22 cellular contexts compared by ENCODE assay signal in the genomic region with DNA sequence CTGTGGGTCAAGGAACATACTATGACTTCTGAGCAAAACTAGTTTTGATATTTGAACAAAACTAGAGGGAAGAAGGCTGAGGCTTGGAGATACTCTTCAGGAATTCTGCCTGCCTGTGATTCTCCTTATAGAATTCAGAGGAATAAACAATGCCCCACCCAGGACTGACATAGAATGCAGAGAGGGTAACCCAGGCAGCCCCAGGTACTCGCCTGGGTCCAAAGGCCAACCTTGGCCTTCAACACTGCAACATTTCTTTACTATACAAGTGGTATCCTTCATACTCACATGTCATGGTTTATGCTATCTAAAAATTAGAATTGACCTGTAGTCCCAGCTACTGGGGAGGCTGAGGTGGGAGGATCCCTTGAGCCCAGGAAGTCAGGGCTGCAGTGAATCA.
DNase-seq lines count a peak whose midpoint lies in the region; FAIRE-seq and TF ChIP-seq lines count a peak whose summit lies in the region.
"Had no signal": no experiment of that assay in that cellular context is flagged by ENCODE, and none has a peak within 500 bp of the region (broad histone marks: within the 10 kb centered on the region; RNA-seq: fewer than 3 reads in every experiment).

No MANE protein-coding gene starts in this region.

- H3K9ac ChIP-seq in colonic mucosa (ENCODE audit: low read depth in 2 of 2, low read length in 2 of 2) (no peak overlapping the region), mesenchymal stem cell (ENCODE audit: low read length) (no peak overlapping the region)
- H3K9ac ChIP-seq: BLaER1 treated with 17β-estradiol and CSF1 and Interleukin-3, amounts not matched to agents 10 nM and 100 nM had no signal

- no peak overlapping the region for H3K23ac ChIP-seq in mesenchymal stem cell (ENCODE audit: low read length in 2 of 2)

- TF ChIP-seq CTCF in colonic mucosa (IDR thresholded peaks at IDR 0.05) (no peak), adrenal gland (IDR thresholded peaks at IDR 0.05) (no peak)

- no peak for DNase-seq in GM19239 (ENCODE audit: insufficient read length, low spot score)
- peak; percentile 22 for DNase-seq in colonic mucosa
- no peak for DNase-seq in mesenchymal stem cell
- DNase-seq in adrenal gland = no peak
- no peak for DNase-seq in activated CD8-positive, alpha-beta memory T cell treated with anti-CD3 and anti-CD28 coated beads, Interleukin-2, amount 50 U/mL, for 48 hours
- no peak for DNase-seq in superior temporal gyrus (ENCODE audit: extremely low spot score)
- DNase-seq: 8988T; ACHN; AML-193; BE2C; CD4-positive, alpha-beta T cell; CD8-positive, alpha-beta memory T cell; DMS 273 treated with DMSO at 0.1 percent for 48 hours; DMS79; EL; GDM1; GOT3; H7; HCEC 1CT had no signal

- no peaks in the 10 kb centered on the region for H3K9me3 ChIP-seq in colonic mucosa
- H3K9me3 ChIP-seq in mesenchymal stem cell (ENCODE audit: control insufficient read depth, low read length) = no peaks in the 10 kb centered on the region
- H3K9me3 ChIP-seq in adrenal gland (replicated peaks in 1 of 3) = no peaks in the 10 kb centered on the region
- H3K9me3 ChIP-seq: BE2C had no signal

- H3K36me3 ChIP-seq in colonic mucosa = no peaks in the 10 kb centered on the region
- H3K36me3 ChIP-seq in mesenchymal stem cell (ENCODE audit: control insufficient read depth in 1 of 2, insufficient read depth in 2 of 2, low read depth in 1 of 2, low read length in 2 of 2) = no peaks in the 10 kb centered on the region
- H3K36me3 ChIP-seq in adrenal gland (replicated peaks in 1 of 2) = no peaks in the 10 kb centered on the region
- H3K36me3 ChIP-seq: BE2C; BLaER1 treated with 17β-estradiol and CSF1 and Interleukin-3, amounts not matched to agents 10 nM and 100 nM had no signal

- no peak overlapping the region for H3K4me2 ChIP-seq in mesenchymal stem cell (ENCODE audit: low read length, poor library complexity, severe bottlenecking)
- H3K4me2 ChIP-seq: A549; BLaER1 treated with 17β-estradiol and CSF1 and Interleukin-3, amounts not matched to agents 10 nM and 100 nM had no signal

- H3K18ac ChIP-seq in mesenchymal stem cell (ENCODE audit: low read depth in 1 of 2, low read length in 2 of 2) = no peak overlapping the region

- H3K27me3 ChIP-seq in colonic mucosa (no peaks in the 10 kb centered on the region), mesenchymal stem cell (ENCODE audit: control insufficient read depth in 1 of 2, insufficient read depth in 1 of 2, low read length in 2 of 2) (no peaks in the 10 kb centered on the region), adrenal gland (no peaks in the 10 kb centered on the region)
- H3K27me3 ChIP-seq: BE2C; BLaER1 treated with 17β-estradiol and CSF1 and Interleukin-3, amounts not matched to agents 10 nM and 100 nM had no signal

- no peak overlapping the region for H4K91ac ChIP-seq in mesenchymal stem cell (ENCODE audit: low read length)

- no peak overlapping the region for H4K8ac ChIP-seq in mesenchymal stem cell (ENCODE audit: low read length)

- no peak overlapping the region for H2AK5ac ChIP-seq in mesenchymal stem cell (ENCODE audit: low read length, severe bottlenecking)

- no peaks in the 10 kb centered on the region for H3K79me1 ChIP-seq in mesenchymal stem cell (replicated peaks; ENCODE audit: low read length, poor library complexity, severe bottlenecking)

- peak overlapping the region; percentile 18 for H2BK15ac ChIP-seq in mesenchymal stem cell (ENCODE audit: low read depth, poor library complexity, severe bottlenecking)

- H2BK5ac ChIP-seq in mesenchymal stem cell (ENCODE audit: low read depth, low read length, poor library complexity, severe bottlenecking) = no peak overlapping the region

- H3K4me1 ChIP-seq in colonic mucosa (no peaks in the 10 kb centered on the region), mesenchymal stem cell (ENCODE audit: control insufficient read depth, insufficient read depth, low read depth, low read length) (peaks cover 11% of the 10 kb centered on the region), adrenal gland (replicated peaks in 1 of 2) (no peaks in the 10 kb centered on the region)
- H3K4me1 ChIP-seq: A549, BE2C had no signal

- no CpG with 5 or more reads among the region's 1 CpG for WGBS in mesenchymal stem cell
- WGBS in adrenal gland, 4 donors = 96 to 100% (median 100%) methylated on average over 1 of the region's 1 CpG

- no peak for TF ChIP-seq POLR2A in adrenal gland (IDR thresholded peaks at IDR 0.05)

- H2BK120ac ChIP-seq in mesenchymal stem cell (ENCODE audit: low read depth, low read length) = no peak overlapping the region

- FAIRE-seq in GM19239 (lab: Jason Lieb, UNC) = peak; percentile 66
- FAIRE-seq: A549, GM12878 had no signal

- H3K14ac ChIP-seq in mesenchymal stem cell (ENCODE audit: low read length in 2 of 2) = no peak overlapping the region

- intact Hi-C loops in colonic mucosa (cut with DNase I) = no loop called here
- intact Hi-C loops in adrenal gland (cut with DNase I) = no loop called here

- no peak overlapping the region for H3K4me3 ChIP-seq in colonic mucosa
- no peak overlapping the region for H3K4me3 ChIP-seq in mesenchymal stem cell (ENCODE audit: insufficient read depth in 1 of 2, low read depth in 1 of 2, low read length in 2 of 2)
- H3K4me3 ChIP-seq in adrenal gland = no peak overlapping the region
- H3K4me3 ChIP-seq: A549; BLaER1 treated with 17β-estradiol and CSF1 and Interleukin-3, amounts not matched to agents 10 nM and 100 nM; GM12878 had no signal

- no peak overlapping the region for H2AFZ ChIP-seq in mesenchymal stem cell (ENCODE audit: low read depth, low read length)

- H2BK12ac ChIP-seq in mesenchymal stem cell (ENCODE audit: low read length in 2 of 2) = no peak overlapping the region

- H3K27ac ChIP-seq in colonic mucosa (no peak overlapping the region), mesenchymal stem cell (ENCODE audit: low read length, poor library complexity, severe bottlenecking) (no peak overlapping the region), adrenal gland (no peak overlapping the region)
- H3K27ac ChIP-seq: A549; BLaER1 treated with 17β-estradiol and CSF1 and Interleukin-3, amounts not matched to agents 10 nM and 100 nM had no signal

- H3K4ac ChIP-seq in mesenchymal stem cell (ENCODE audit: low read depth in 1 of 2, low read length in 2 of 2) = no peak overlapping the region
